In the genomic region with DNA sequence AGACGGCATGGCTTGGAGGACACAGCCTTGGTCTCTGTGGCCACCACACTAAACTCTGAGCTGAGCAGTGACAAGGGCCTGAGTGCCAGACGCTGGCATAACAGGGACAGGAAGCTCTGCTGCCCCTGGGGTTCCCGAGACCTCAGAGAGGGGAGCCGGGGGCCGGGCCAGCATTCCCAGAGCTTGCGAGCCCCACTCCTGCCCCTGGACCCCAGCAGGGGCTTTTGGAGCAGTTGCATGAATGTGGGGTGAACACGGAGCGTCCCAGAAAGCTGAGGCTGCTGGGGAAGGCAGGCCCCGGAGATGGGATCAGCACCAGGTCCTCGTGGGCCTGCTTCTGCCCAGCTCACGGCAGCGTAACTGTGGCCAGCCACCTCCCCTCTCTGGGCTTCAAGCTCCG, we compare ENCODE assay signal across 2 cellular contexts.
TF ChIP-seq lines count a peak whose summit lies in the region.

No MANE protein-coding gene starts in this region.

TF ChIP-seq in IMR-90, 13 proteins besides CTCF, POLR2A, EP300 and RAD21:
- TF ChIP-seq, protein P1, sequence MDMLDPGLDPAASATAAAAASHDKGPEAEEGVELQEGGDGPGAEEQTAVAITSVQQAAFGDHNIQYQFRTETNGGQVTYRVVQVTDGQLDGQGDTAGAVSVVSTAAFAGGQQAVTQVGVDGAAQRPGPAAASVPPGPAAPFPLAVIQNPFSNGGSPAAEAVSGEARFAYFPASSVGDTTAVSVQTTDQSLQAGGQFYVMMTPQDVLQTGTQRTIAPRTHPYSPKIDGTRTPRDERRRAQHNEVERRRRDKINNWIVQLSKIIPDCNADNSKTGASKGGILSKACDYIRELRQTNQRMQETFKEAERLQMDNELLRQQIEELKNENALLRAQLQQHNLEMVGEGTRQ (IDR thresholded peaks at IDR 0.05; ENCODE audit: low read depth, low read length): no peak
- no peak for TF ChIP-seq RCOR1 (IDR thresholded peaks at IDR 0.05; ENCODE audit: insufficient replicate concordance, low read length)
- TF ChIP-seq FOS (IDR thresholded peaks at IDR 0.05; ENCODE audit: low read depth, low read length): no peak
- no peak for TF ChIP-seq CHD1 (IDR thresholded peaks at IDR 0.05; ENCODE audit: low read depth, low read length)
- TF ChIP-seq, protein P2, sequence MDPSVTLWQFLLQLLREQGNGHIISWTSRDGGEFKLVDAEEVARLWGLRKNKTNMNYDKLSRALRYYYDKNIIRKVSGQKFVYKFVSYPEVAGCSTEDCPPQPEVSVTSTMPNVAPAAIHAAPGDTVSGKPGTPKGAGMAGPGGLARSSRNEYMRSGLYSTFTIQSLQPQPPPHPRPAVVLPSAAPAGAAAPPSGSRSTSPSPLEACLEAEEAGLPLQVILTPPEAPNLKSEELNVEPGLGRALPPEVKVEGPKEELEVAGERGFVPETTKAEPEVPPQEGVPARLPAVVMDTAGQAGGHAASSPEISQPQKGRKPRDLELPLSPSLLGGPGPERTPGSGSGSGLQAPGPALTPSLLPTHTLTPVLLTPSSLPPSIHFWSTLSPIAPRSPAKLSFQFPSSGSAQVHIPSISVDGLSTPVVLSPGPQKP (IDR thresholded peaks at IDR 0.05; ENCODE audit: borderline replicate concordance, low read depth, low read length): no peak
- TF ChIP-seq NFE2L2 (IDR thresholded peaks at IDR 0.05; ENCODE audit: low read depth, low read length): no peak
- no peak for TF ChIP-seq SMC3 (IDR thresholded peaks at IDR 0.05; ENCODE audit: low read depth, low read length)
- TF ChIP-seq MAZ (IDR thresholded peaks at IDR 0.05; ENCODE audit: borderline replicate concordance, low read depth, low read length): no peak
- TF ChIP-seq MAFK (IDR thresholded peaks at IDR 0.05; ENCODE audit: low read depth, low read length): no peak
- no peak for TF ChIP-seq BHLHE40 (IDR thresholded peaks at IDR 0.05; ENCODE audit: low read depth, low read length)
- TF ChIP-seq CEBPB (IDR thresholded peaks at IDR 0.05; ENCODE audit: low read depth, low read length): no peak
- no peak for TF ChIP-seq RFX5 (IDR thresholded peaks at IDR 0.05; ENCODE audit: low read depth, low read length)

TF ChIP-seq in WTC11, 78 proteins besides CTCF, POLR2A, EP300 and RAD21:
- TF ChIP-seq ZNF396 (CRISPR knock-in tag; IDR thresholded peaks at IDR 0.05; ENCODE audit: borderline replicate concordance) (no peak), ELF4 (CRISPR knock-in tag; IDR thresholded peaks at IDR 0.05; ENCODE audit: low read depth) (no peak), MXD4 (CRISPR knock-in tag; IDR thresholded peaks at IDR 0.05; ENCODE audit: borderline replicate concordance) (no peak), FOXJ3 (CRISPR knock-in tag; IDR thresholded peaks at IDR 0.05; ENCODE audit: borderline replicate concordance) (no peak), EMX1 (CRISPR knock-in tag; IDR thresholded peaks at IDR 0.05) (no peak), NFATC4 (CRISPR knock-in tag; IDR thresholded peaks at IDR 0.05) (no peak), ZNF532 (CRISPR knock-in tag; IDR thresholded peaks at IDR 0.05; ENCODE audit: borderline replicate concordance) (no peak), ZNF423 (CRISPR knock-in tag; IDR thresholded peaks at IDR 0.05) (no peak), ZNF416 (CRISPR knock-in tag; IDR thresholded peaks at IDR 0.05) (no peak), GTF2I (CRISPR knock-in tag; conservative IDR thresholded peaks at IDR 0.05) (no peak), JUN (CRISPR knock-in tag; IDR thresholded peaks at IDR 0.05) (no peak)
- TF ChIP-seq, protein P3, sequence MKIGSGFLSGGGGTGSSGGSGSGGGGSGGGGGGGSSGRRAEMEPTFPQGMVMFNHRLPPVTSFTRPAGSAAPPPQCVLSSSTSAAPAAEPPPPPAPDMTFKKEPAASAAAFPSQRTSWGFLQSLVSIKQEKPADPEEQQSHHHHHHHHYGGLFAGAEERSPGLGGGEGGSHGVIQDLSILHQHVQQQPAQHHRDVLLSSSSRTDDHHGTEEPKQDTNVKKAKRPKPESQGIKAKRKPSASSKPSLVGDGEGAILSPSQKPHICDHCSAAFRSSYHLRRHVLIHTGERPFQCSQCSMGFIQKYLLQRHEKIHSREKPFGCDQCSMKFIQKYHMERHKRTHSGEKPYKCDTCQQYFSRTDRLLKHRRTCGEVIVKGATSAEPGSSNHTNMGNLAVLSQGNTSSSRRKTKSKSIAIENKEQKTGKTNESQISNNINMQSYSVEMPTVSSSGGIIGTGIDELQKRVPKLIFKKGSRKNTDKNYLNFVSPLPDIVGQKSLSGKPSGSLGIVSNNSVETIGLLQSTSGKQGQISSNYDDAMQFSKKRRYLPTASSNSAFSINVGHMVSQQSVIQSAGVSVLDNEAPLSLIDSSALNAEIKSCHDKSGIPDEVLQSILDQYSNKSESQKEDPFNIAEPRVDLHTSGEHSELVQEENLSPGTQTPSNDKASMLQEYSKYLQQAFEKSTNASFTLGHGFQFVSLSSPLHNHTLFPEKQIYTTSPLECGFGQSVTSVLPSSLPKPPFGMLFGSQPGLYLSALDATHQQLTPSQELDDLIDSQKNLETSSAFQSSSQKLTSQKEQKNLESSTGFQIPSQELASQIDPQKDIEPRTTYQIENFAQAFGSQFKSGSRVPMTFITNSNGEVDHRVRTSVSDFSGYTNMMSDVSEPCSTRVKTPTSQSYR (CRISPR knock-in tag; IDR thresholded peaks at IDR 0.05): no peak
- TF ChIP-seq, protein P1 (CRISPR knock-in tag; IDR thresholded peaks at IDR 0.05): no peak
- TF ChIP-seq, protein P4, sequence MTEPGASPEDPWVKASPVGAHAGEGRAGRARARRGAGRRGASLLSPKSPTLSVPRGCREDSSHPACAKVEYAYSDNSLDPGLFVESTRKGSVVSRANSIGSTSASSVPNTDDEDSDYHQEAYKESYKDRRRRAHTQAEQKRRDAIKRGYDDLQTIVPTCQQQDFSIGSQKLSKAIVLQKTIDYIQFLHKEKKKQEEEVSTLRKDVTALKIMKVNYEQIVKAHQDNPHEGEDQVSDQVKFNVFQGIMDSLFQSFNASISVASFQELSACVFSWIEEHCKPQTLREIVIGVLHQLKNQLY (CRISPR knock-in tag; IDR thresholded peaks at IDR 0.05): no peak
- TF ChIP-seq, protein P5, sequence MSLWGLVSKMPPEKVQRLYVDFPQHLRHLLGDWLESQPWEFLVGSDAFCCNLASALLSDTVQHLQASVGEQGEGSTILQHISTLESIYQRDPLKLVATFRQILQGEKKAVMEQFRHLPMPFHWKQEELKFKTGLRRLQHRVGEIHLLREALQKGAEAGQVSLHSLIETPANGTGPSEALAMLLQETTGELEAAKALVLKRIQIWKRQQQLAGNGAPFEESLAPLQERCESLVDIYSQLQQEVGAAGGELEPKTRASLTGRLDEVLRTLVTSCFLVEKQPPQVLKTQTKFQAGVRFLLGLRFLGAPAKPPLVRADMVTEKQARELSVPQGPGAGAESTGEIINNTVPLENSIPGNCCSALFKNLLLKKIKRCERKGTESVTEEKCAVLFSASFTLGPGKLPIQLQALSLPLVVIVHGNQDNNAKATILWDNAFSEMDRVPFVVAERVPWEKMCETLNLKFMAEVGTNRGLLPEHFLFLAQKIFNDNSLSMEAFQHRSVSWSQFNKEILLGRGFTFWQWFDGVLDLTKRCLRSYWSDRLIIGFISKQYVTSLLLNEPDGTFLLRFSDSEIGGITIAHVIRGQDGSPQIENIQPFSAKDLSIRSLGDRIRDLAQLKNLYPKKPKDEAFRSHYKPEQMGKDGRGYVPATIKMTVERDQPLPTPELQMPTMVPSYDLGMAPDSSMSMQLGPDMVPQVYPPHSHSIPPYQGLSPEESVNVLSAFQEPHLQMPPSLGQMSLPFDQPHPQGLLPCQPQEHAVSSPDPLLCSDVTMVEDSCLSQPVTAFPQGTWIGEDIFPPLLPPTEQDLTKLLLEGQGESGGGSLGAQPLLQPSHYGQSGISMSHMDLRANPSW (CRISPR knock-in tag; conservative IDR thresholded peaks at IDR 0.05; ENCODE audit: low read depth): no peak
